In the genomic region with DNA sequence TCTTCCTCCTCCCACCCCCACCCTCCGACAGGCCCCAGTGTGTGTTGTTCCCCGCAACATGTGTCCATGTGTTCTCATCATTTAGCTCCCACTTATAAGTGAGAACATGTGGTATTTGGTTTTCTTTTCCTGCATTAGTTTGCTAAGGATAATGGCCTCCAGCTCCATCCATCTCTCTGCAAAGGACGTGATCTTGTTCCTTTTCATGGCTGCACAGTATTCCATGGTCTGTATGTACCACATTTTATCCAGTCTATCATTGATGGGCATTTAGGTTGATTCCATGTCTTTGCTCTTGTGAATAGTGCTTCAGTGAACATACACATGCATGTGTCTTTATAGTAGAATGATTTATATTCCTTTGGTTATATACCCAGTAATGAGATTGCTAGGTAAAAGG, we compare ENCODE assay signal across 2 cellular contexts.
A peak's percentile ranks its signal among the peaks of the same experiment; 100 is the strongest.
TF ChIP-seq lines count a peak whose summit lies in the region.

No MANE protein-coding gene starts in this region.

TF ChIP-seq in SK-N-SH treated with all-trans-retinoic acid at 6 μM for 48 hours, 23 proteins besides CTCF, POLR2A, EP300 and RAD21:
- 0 out of 2 replicates have a peak, but pooled peaks have one; percentile 26 for TF ChIP-seq ZNF70 (CRISPR knock-in tag; IDR thresholded peaks at IDR 0.05)

TF ChIP-seq in HepG2, 621 proteins besides CTCF, POLR2A, EP300 and RAD21:
- TF ChIP-seq, protein P1, sequence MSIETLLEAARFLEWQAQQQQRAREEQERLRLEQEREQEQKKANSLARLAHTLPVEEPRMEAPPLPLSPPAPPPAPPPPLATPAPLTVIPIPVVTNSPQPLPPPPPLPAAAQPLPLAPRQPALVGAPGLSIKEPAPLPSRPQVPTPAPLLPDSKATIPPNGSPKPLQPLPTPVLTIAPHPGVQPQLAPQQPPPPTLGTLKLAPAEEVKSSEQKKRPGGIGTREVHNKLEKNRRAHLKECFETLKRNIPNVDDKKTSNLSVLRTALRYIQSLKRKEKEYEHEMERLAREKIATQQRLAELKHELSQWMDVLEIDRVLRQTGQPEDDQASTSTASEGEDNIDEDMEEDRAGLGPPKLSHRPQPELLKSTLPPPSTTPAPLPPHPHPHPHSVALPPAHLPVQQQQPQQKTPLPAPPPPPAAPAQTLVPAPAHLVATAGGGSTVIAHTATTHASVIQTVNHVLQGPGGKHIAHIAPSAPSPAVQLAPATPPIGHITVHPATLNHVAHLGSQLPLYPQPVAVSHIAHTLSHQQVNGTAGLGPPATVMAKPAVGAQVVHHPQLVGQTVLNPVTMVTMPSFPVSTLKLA (IDR thresholded peaks at IDR 0.05): 0 out of 2 replicates have a peak, but pooled peaks have one; percentile 18
